9 cellular contexts compared by ENCODE assay signal in the genomic region with DNA sequence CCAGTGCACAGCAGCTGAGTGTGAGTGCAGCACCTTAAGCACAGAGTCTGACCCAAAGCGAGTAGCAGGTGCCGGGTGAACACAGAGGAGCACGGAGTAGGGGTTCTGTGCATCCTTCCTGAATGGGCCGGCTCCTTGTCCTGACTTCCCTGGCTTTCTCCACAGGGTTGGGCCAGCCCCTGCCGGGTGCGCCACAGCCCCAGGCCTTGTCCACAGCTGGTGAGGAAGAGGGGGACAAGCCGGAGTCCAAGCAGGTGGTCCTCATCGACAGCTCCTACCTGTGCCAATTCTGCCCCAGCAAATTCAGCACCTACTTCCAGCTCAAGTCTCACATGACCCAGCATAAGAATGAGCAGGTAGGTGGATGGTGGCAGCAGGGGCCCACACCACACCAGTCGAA.
"Had no signal": no experiment of that assay in that cellular context is flagged by ENCODE, and none has a peak within 500 bp of the region (broad histone marks: within the 10 kb centered on the region; RNA-seq: fewer than 3 reads in every experiment).

No MANE protein-coding gene starts in this region.

- DNase-seq: GM23248, GOT3, H7, HFFc6, IMR-90 had no signal

- H3K36me3 ChIP-seq: HAP-1 had no signal

- H3K4me3 Mint-ChIP-seq: HFFc6 had no signal

- H3K27ac Mint-ChIP-seq: HFFc6 had no signal

- H2AFZ ChIP-seq: GM23248 had no signal

- ATAC-seq: HCT116, K562 had no signal

- H3K4me1 ChIP-seq: HAP-1 had no signal

- H3K9ac ChIP-seq: GM23248 had no signal

- H3K4me3 ChIP-seq: GM23248, HAP-1, K562 had no signal

- H3K9me3 Mint-ChIP-seq: HFFc6 had no signal

- H3K9me3 ChIP-seq: HAP-1 had no signal

- H3K27ac ChIP-seq: GM23248, HL-60 had no signal
